11 cellular contexts compared by ENCODE assay signal in genomic region chr11:1188451-1189130, GRCh38. TPM values are rescaled to one million over a fixed set of nuclear protein-coding genes. Genes with fewer than 3 reads are reported as not detected.
"Had no signal": no experiment of that assay in that cellular context is flagged by ENCODE, and none has a peak within 500 bp of the region (broad histone marks: within the 10 kb centered on the region; RNA-seq: fewer than 3 reads in every experiment).

No MANE protein-coding gene starts in this region.

RNA-seq across cellular contexts. Expression of gene MUC5AC, which starts 30.8 kb away (rescaled TPM):
- total RNA-seq: mammary epithelial cell, natural killer cell, omental fat pad, right cardiac atrium, smooth muscle cell, ureter had no signal
- polyA plus RNA-seq: keratinocyte, neural cell, ovary, right cardiac atrium, smooth muscle cell had no signal

RNA-seq across cellular contexts. Expression of gene MUC5B, which starts 34.3 kb away (rescaled TPM):
- total RNA-seq: natural killer cell, right cardiac atrium, skeletal muscle tissue, smooth muscle cell, thoracic aorta, ureter had no signal
- polyA plus RNA-seq: keratinocyte, mammary epithelial cell, neural cell, smooth muscle cell had no signal
